ENCODE assay signal across 3 cellular contexts in genomic region chr22:20965104-20965887, GRCh38.
A peak's percentile ranks its signal among the peaks of the same experiment; 100 is the strongest.
TF ChIP-seq lines count a peak whose summit lies in the region.

No MANE protein-coding gene starts in this region.

TF ChIP-seq in IMR-90, 13 proteins besides CTCF, POLR2A, EP300 and RAD21:
- no peak for TF ChIP-seq NFE2L2 (IDR thresholded peaks at IDR 0.05; ENCODE audit: low read depth, low read length)
- no peak for TF ChIP-seq USF2 (IDR thresholded peaks at IDR 0.05; ENCODE audit: low read depth, low read length)
- TF ChIP-seq MXI1 (IDR thresholded peaks at IDR 0.05; ENCODE audit: borderline replicate concordance, low read depth, low read length), result no peak
- no peak for TF ChIP-seq MAZ (IDR thresholded peaks at IDR 0.05; ENCODE audit: borderline replicate concordance, low read depth, low read length)
- no peak for TF ChIP-seq ELK1 (IDR thresholded peaks at IDR 0.05; ENCODE audit: borderline replicate concordance, low read depth, low read length)
- TF ChIP-seq RFX5 (IDR thresholded peaks at IDR 0.05; ENCODE audit: low read depth, low read length), result no peak
- peak; percentile 78 for TF ChIP-seq BHLHE40 (IDR thresholded peaks at IDR 0.05; ENCODE audit: low read depth, low read length)
TF ChIP-seq in IMR-90: peak in this region for 1.

TF ChIP-seq in endothelial cell of umbilical vein, 7 proteins besides CTCF, POLR2A, EP300 and RAD21:
- TF ChIP-seq EZH2 (IDR thresholded peaks at IDR 0.05; ENCODE audit: borderline replicate concordance, low read depth, low read length, severe bottlenecking) (peak; percentile 91), MAX (IDR thresholded peaks at IDR 0.05; ENCODE audit: insufficient read depth, insufficient read length) (no peak)
TF ChIP-seq in endothelial cell of umbilical vein: peak in this region for 1.

TF ChIP-seq in neural cell, 6 proteins besides CTCF, POLR2A, EP300 and RAD21:
- TF ChIP-seq SMC3 (conservative IDR thresholded peaks at IDR 0.05; ENCODE audit: poor library complexity) (no peak), EZH2 (IDR thresholded peaks at IDR 0.05; ENCODE audit: borderline replicate concordance, insufficient read depth, low read length, poor library complexity, severe bottlenecking) (no peak), POLR2AphosphoS5 (IDR thresholded peaks at IDR 0.05) (no peak), TAF1 (IDR thresholded peaks at IDR 0.05; ENCODE audit: low read depth) (no peak)
